In the genomic region with DNA sequence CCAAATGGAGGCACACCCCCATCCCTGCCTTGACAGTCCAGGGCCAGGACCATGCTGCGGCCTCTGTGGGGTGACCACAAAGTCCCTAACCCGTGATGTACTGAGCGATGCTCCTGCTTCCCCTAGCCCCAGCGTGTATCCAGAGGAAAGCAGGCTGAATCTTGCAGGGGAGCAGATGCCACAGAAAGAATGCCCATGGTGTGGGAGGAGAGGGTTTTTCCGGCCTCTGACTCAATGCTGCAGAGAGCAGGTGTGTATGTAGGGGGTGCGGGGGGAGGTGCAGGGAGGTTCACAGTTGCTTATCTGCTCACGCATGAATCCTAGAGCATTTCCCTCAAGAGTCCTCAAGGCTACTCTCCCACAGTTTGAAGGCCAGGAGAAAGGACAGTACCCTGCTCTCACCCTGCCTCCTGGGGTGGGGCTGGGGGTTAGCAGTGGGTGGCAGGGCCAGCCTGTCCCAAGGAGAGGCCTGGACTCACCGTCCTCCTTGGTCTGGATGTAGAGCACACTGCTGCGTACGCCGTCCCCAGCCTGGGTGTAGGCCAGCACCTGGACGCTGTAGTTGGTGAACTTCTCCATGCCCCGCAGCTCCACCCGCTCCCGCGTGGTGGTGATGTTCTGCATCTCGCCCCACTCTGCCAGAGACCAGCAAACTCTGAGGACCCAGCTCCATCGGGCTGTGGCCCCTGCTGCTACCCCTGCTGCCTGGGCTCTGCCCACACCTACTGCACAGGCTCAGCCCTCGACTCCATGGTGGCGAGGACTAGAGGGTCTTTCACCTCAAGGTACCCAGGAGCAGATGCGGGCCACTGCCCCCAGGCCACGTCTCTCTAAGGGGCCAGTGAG, we compare ENCODE assay signal across 9 cellular contexts.
DNase-seq lines count a peak whose midpoint lies in the region; ATAC-seq lines count a peak whose summit lies in the region.
"Had no signal": no experiment of that assay in that cellular context is flagged by ENCODE, and none has a peak within 500 bp of the region (broad histone marks: within the 10 kb centered on the region; RNA-seq: fewer than 3 reads in every experiment).

No MANE protein-coding gene starts in this region.

- peak overlapping the region; percentile 9 for H3K27ac Mint-ChIP-seq in activated T-helper 2 cell treated with anti-CD3 and anti-CD28 coated beads, Interferon-gamma antibody, Interleukin-2, Interleukin-4, amounts not matched to agents 10 μg/mL and 5 μg/mL and 100 μg/mL, durations not matched to agents 14 hours and 24 hours and 36 hours
- H3K27ac Mint-ChIP-seq: natural killer cell treated with Interleukin-12 subunit alpha and Interleukin-12 subunit beta and Interleukin-15 and Interleukin-18, amount 100 ng/mL, for 72 hours had no signal

- H3K36me3 Mint-ChIP-seq in activated T-helper 2 cell treated with anti-CD3 and anti-CD28 coated beads, Interferon-gamma antibody, Interleukin-2, Interleukin-4, amounts not matched to agents 10 μg/mL and 5 μg/mL and 100 μg/mL, durations not matched to agents 14 hours and 24 hours and 36 hours (ENCODE audit: low read depth) = no peaks in the 10 kb centered on the region

- DNase-seq in activated CD4-positive, CD25-positive, alpha-beta regulatory T cell (lab: John Stamatoyannopoulos, UW) = no peak
- peak; percentile 59 for DNase-seq in NCI-H1092 (lab: John Stamatoyannopoulos, UW)
- no peak for DNase-seq in activated T-helper 2 cell treated with anti-CD3 and anti-CD28 coated beads, Interferon-gamma antibody, Interleukin-2, Interleukin-4, amounts not matched to agents 10 μg/mL and 5 μg/mL and 100 μg/mL, durations not matched to agents 14 hours and 24 hours and 36 hours (ENCODE audit: low spot score)
- DNase-seq in stimulated activated CD4-positive, alpha-beta T cell treated with anti-CD3 and anti-CD28 coated beads, Interleukin-2, amount 100 ng/mL, for 24 hours = peak; percentile 39 to 42
- no peak for DNase-seq in SK-N-DZ (ENCODE audit: low spot score)

- intact Hi-C loops in activated T-helper 2 cell treated with anti-CD3 and anti-CD28 coated beads, Interferon-gamma antibody, Interleukin-2, Interleukin-4, amounts not matched to agents 10 μg/mL and 5 μg/mL and 100 μg/mL, durations not matched to agents 14 hours and 24 hours and 36 hours (cut with micrococcal nuclease) = no loop called here

- ATAC-seq in activated CD4-positive, CD25-positive, alpha-beta regulatory T cell treated with anti-CD3 and anti-CD28 coated beads, Interleukin-2, amount 50 U/mL, for 24 hours = peak; percentile 52 to 67
- ATAC-seq in GM18498 (IDR thresholded peaks at IDR 0.05; ENCODE audit: unreplicated experiment) (no peak), GM21423 (IDR thresholded peaks at IDR 0.05; ENCODE audit: unreplicated experiment) (no peak)
- ATAC-seq: natural killer cell treated with Interleukin-12 subunit alpha and Interleukin-12 subunit beta and Interleukin-15 and Interleukin-18, amount 100 ng/mL, for 72 hours had no signal

- no peak overlapping the region for H3K4me3 Mint-ChIP-seq in activated T-helper 2 cell treated with anti-CD3 and anti-CD28 coated beads, Interferon-gamma antibody, Interleukin-2, Interleukin-4, amounts not matched to agents 10 μg/mL and 5 μg/mL and 100 μg/mL, durations not matched to agents 14 hours and 24 hours and 36 hours (ENCODE audit: low read depth)
- H3K4me3 Mint-ChIP-seq: natural killer cell treated with Interleukin-12 subunit alpha and Interleukin-12 subunit beta and Interleukin-15 and Interleukin-18, amount 100 ng/mL, for 72 hours had no signal

- H3K27me3 Mint-ChIP-seq in activated T-helper 2 cell treated with anti-CD3 and anti-CD28 coated beads, Interferon-gamma antibody, Interleukin-2, Interleukin-4, amounts not matched to agents 10 μg/mL and 5 μg/mL and 100 μg/mL, durations not matched to agents 14 hours and 24 hours and 36 hours (ENCODE audit: low read depth) = no peaks in the 10 kb centered on the region

- H3K9me3 Mint-ChIP-seq in activated T-helper 2 cell treated with anti-CD3 and anti-CD28 coated beads, Interferon-gamma antibody, Interleukin-2, Interleukin-4, amounts not matched to agents 10 μg/mL and 5 μg/mL and 100 μg/mL, durations not matched to agents 14 hours and 24 hours and 36 hours = peaks cover 8% of the 10 kb centered on the region
- H3K9me3 Mint-ChIP-seq: natural killer cell treated with Interleukin-12 subunit alpha and Interleukin-12 subunit beta and Interleukin-15 and Interleukin-18, amount 100 ng/mL, for 72 hours had no signal

- peaks cover 4% of the 10 kb centered on the region for H3K4me1 Mint-ChIP-seq in activated T-helper 2 cell treated with anti-CD3 and anti-CD28 coated beads, Interferon-gamma antibody, Interleukin-2, Interleukin-4, amounts not matched to agents 10 μg/mL and 5 μg/mL and 100 μg/mL, durations not matched to agents 14 hours and 24 hours and 36 hours (ENCODE audit: low read depth)

Comparison
In these comparisons a context has a peak if more than half of its experiments do, and no peak if none do; other contexts are left out.
1. ATAC-seq: peak in activated CD4-positive, CD25-positive, alpha-beta regulatory T cell treated with anti-CD3 and anti-CD28 coated beads, Interleukin-2, amount 50 U/mL, for 24 hours (2 of 2); none in GM18498 (single experiment) and GM21423 (single experiment).
2. DNase-seq: peak in NCI-H1092 (single experiment) and stimulated activated CD4-positive, alpha-beta T cell treated with anti-CD3 and anti-CD28 coated beads, Interleukin-2, amount 100 ng/mL, for 24 hours (2 of 2); none in activated CD4-positive, CD25-positive, alpha-beta regulatory T cell (0 of 4), activated T-helper 2 cell treated with anti-CD3 and anti-CD28 coated beads, Interferon-gamma antibody, Interleukin-2, Interleukin-4, amounts not matched to agents 10 μg/mL and 5 μg/mL and 100 μg/mL, durations not matched to agents 14 hours and 24 hours and 36 hours (single experiment) and SK-N-DZ (single experiment).